In the genomic region with DNA sequence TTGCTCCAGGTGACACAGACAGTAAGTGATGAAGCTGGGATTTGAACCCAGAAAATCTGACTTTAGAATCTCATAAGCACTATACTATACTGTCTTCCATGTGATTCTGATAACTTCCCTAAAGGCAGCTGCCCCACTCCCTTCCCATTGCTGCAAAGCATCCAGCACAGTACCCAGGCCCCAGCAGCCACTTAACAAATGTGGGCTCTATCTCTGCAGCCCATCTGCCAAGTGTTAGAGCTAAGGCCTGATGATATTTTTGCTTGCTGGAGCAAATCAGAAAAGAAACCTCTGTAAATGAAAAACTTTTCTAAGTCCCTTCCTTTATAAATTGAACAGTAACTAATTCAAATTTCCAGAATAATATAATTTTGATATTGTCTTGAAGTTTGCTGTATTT, we compare ENCODE assay signal across 27 cellular contexts.
"Had no signal": no experiment of that assay in that cellular context is flagged by ENCODE, and none has a peak within 500 bp of the region (broad histone marks: within the 10 kb centered on the region; RNA-seq: fewer than 3 reads in every experiment).

No MANE protein-coding gene starts in this region.

- H3K4me1 Mint-ChIP-seq: activated B cell treated with CpG ODN at 0.5 μM for 24 hours; activated CD4-positive, alpha-beta T cell treated with anti-CD3 and anti-CD28 coated beads, Interleukin-2, amount 10 ng/mL, durations not matched to agents 24 days and 14 days; activated CD8-positive, alpha-beta memory T cell treated with anti-CD3 and anti-CD28 coated beads, Interleukin-2, amount 10 ng/mL, durations not matched to agents 7 days and 5 days; activated naive CD8-positive, alpha-beta T cell treated with anti-CD3 and anti-CD28 coated beads, Interleukin-2, amount 50 U/mL, for 24 hours; brain; central memory CD8-positive, alpha-beta T cell; T-cell had no signal

- H3K4me1 ChIP-seq: SJCRH30 had no signal

- H3K9me3 Mint-ChIP-seq: activated T-cell treated with anti-CD3 and anti-CD28 coated beads, Interleukin-2, amount 50 U/mL, for 4 hours; central memory CD8-positive, alpha-beta T cell had no signal

- DNase-seq: activated B cell treated with CpG ODN at 0.5 μM for 24 hours; activated CD4-positive, alpha-beta T cell treated with anti-CD3 and anti-CD28 coated beads for 1 hour; activated CD4-positive, alpha-beta T cell treated with anti-CD3 and anti-CD28 coated beads, Interleukin-2, amount 10 ng/mL, durations not matched to agents 24 days and 14 days; activated CD4-positive, alpha-beta T cell treated with anti-CD3 and anti-CD28 coated beads, Interleukin-2, amount 50 U/mL, for 48 hours; activated CD8-positive, alpha-beta memory T cell treated with anti-CD3 and anti-CD28 coated beads, Interleukin-2, amount 10 ng/mL, durations not matched to agents 7 days and 5 days; activated effector memory CD4-positive, alpha-beta T cell treated with anti-CD3 and anti-CD28 coated beads, Interleukin-2, amount 50 U/mL, for 16 hours; activated naive CD4-positive, alpha-beta T cell treated with Interleukin-2 at 50 U/mL for 16 hours; activated naive CD8-positive, alpha-beta T cell treated with anti-CD3 and anti-CD28 coated beads, Interleukin-2, amount 50 U/mL, for 24 hours; activated T-cell treated with anti-CD3 and anti-CD28 coated beads, Interleukin-2, amount 50 U/mL, for 4 hours; amniotic stem cell; MG63; MV-4-11; NCI-H1092 treated with DMSO at 0.1 percent for 48 hours; NCI-H1417 treated with DMSO at 0.1 percent for 48 hours; NCI-H1694; NCI-H2029; NCI-H345; NCI-H510A; NCI-H748 treated with DMSO at 0.1 percent for 48 hours; Right ventricle myocardium superior; SJCRH30; T-cell; T-helper 2 cell; T1000 had no signal

- H3K27ac Mint-ChIP-seq: activated B cell treated with CpG ODN at 0.5 μM for 24 hours; activated CD4-positive, alpha-beta T cell treated with anti-CD3 and anti-CD28 coated beads, Interleukin-2, amount 10 ng/mL, durations not matched to agents 24 days and 14 days; activated CD8-positive, alpha-beta memory T cell treated with anti-CD3 and anti-CD28 coated beads, Interleukin-2, amount 10 ng/mL, durations not matched to agents 7 days and 5 days; activated naive CD4-positive, alpha-beta T cell treated with anti-CD3 and anti-CD28 coated beads, Interleukin-2, amount 50 U/mL, for 72 hours; activated naive CD8-positive, alpha-beta T cell treated with anti-CD3 and anti-CD28 coated beads, Interleukin-2, amount 50 U/mL, for 24 hours; brain; T-cell had no signal

- H3K27me3 ChIP-seq: MG63, SJCRH30 had no signal

- H3K27me3 Mint-ChIP-seq: activated B cell treated with CpG ODN at 0.5 μM for 24 hours; activated CD4-positive, alpha-beta T cell treated with anti-CD3 and anti-CD28 coated beads, Interleukin-2, amount 10 ng/mL, durations not matched to agents 24 days and 14 days; activated CD8-positive, alpha-beta memory T cell treated with anti-CD3 and anti-CD28 coated beads, Interleukin-2, amount 10 ng/mL, durations not matched to agents 7 days and 5 days; activated naive CD8-positive, alpha-beta T cell treated with anti-CD3 and anti-CD28 coated beads, Interleukin-2, amount 50 U/mL, for 24 hours; brain; central memory CD8-positive, alpha-beta T cell; T-cell had no signal

- H3K4me3 ChIP-seq: MG63, SJCRH30 had no signal

- H3K9me3 ChIP-seq: MG63, SJCRH30 had no signal

- H3K36me3 ChIP-seq: MG63, SJCRH30 had no signal

- H3K4me3 Mint-ChIP-seq: activated B cell treated with CpG ODN at 0.5 μM for 24 hours; activated CD4-positive, alpha-beta T cell treated with anti-CD3 and anti-CD28 coated beads, Interleukin-2, amount 10 ng/mL, durations not matched to agents 24 days and 14 days; activated CD8-positive, alpha-beta memory T cell treated with anti-CD3 and anti-CD28 coated beads, Interleukin-2, amount 10 ng/mL, durations not matched to agents 7 days and 5 days; activated naive CD8-positive, alpha-beta T cell treated with anti-CD3 and anti-CD28 coated beads, Interleukin-2, amount 50 U/mL, for 24 hours; activated T-cell treated with anti-CD3 and anti-CD28 coated beads, Interleukin-2, amount 50 U/mL, for 4 hours; brain; central memory CD8-positive, alpha-beta T cell; T-cell had no signal
